1 cellular context compared by ENCODE assay signal in genomic region chr2:105396254-105397024, GRCh38.
TF ChIP-seq lines count a peak whose summit lies in the region.

No MANE protein-coding gene starts in this region.

TF ChIP-seq in HepG2, 621 proteins besides CTCF, POLR2A, EP300 and RAD21 (continued from another document and continues in another):
- TF ChIP-seq YEATS4 (CRISPR knock-in tag; IDR thresholded peaks at IDR 0.05; ENCODE audit: borderline replicate concordance) (no peak), ZNF644 (CRISPR knock-in tag; IDR thresholded peaks at IDR 0.05; ENCODE audit: low read depth) (peak; percentile 66; the same call in 1 of the 2 replicates), FIP1L1 (IDR thresholded peaks at IDR 0.05; ENCODE audit: borderline replicate concordance, insufficient read depth, low read depth, low read length) (no peak), TFDP1 (CRISPR knock-in tag; IDR thresholded peaks at IDR 0.05; ENCODE audit: borderline replicate concordance) (no peak), ZNF276 (CRISPR knock-in tag; IDR thresholded peaks at IDR 0.05; ENCODE audit: low read depth) (no peak), ZGPAT (CRISPR knock-in tag; IDR thresholded peaks at IDR 0.05) (peak; percentile 26; the same call in 1 of the 2 replicates), CBX2 (IDR thresholded peaks at IDR 0.05; ENCODE audit: low read depth, low read length) (no peak), CBX2 (CRISPR knock-in tag; IDR thresholded peaks at IDR 0.05; ENCODE audit: low read depth) (no peak), GMEB2 (CRISPR knock-in tag; IDR thresholded peaks at IDR 0.05; ENCODE audit: low read depth) (no peak), ZNF12 (CRISPR knock-in tag; IDR thresholded peaks at IDR 0.05) (peak; percentile 33; the same call in 1 of the 2 replicates), ZBTB2 (CRISPR knock-in tag; IDR thresholded peaks at IDR 0.05; ENCODE audit: low read depth) (no peak), ETV6 (CRISPR knock-in tag; conservative IDR thresholded peaks at IDR 0.05) (no peak), ZNF564 (CRISPR knock-in tag; IDR thresholded peaks at IDR 0.05) (no peak), ZNF7 (CRISPR knock-in tag; IDR thresholded peaks at IDR 0.05) (no peak), ATM (IDR thresholded peaks at IDR 0.05; ENCODE audit: borderline replicate concordance) (no peak), ZNF569 (CRISPR knock-in tag; IDR thresholded peaks at IDR 0.05; ENCODE audit: borderline replicate concordance) (no peak), ZNF570 (CRISPR knock-in tag; IDR thresholded peaks at IDR 0.05; ENCODE audit: borderline replicate concordance) (no peak), ZNF550 (CRISPR knock-in tag; IDR thresholded peaks at IDR 0.05; ENCODE audit: borderline replicate concordance) (no peak), ZNF850 (CRISPR knock-in tag; conservative IDR thresholded peaks at IDR 0.05) (no peak), TCF7 (IDR thresholded peaks at IDR 0.05; ENCODE audit: low read depth) (no peak), TP53 (CRISPR knock-in tag; conservative IDR thresholded peaks at IDR 0.05) (no peak), ZNF713 (CRISPR knock-in tag; IDR thresholded peaks at IDR 0.05) (no peak), PCBP1 (IDR thresholded peaks at IDR 0.05; ENCODE audit: borderline replicate concordance, low read depth, low read length) (no peak), ARNT2 (CRISPR knock-in tag; IDR thresholded peaks at IDR 0.05; ENCODE audit: low read depth) (no peak), FOXP4 (CRISPR knock-in tag; IDR thresholded peaks at IDR 0.05) (no peak), MXD4 (CRISPR knock-in tag; IDR thresholded peaks at IDR 0.05) (no peak), KLF16 (CRISPR knock-in tag; IDR thresholded peaks at IDR 0.05) (no peak), ZNF121 (CRISPR knock-in tag; IDR thresholded peaks at IDR 0.05) (peak; percentile 34; the same call in 1 of the 2 replicates), RCOR2 (CRISPR knock-in tag; IDR thresholded peaks at IDR 0.05) (no peak), FOXK2 (IDR thresholded peaks at IDR 0.05) (no peak), POLR2AphosphoS2 (IDR thresholded peaks at IDR 0.05; ENCODE audit: low read depth, low read length) (no peak), ZNF414 (CRISPR knock-in tag; IDR thresholded peaks at IDR 0.05) (no peak), LBX2 (CRISPR knock-in tag; IDR thresholded peaks at IDR 0.05; ENCODE audit: borderline replicate concordance) (no peak), ZNF780A (CRISPR knock-in tag; IDR thresholded peaks at IDR 0.05) (no peak), ZNF296 (CRISPR knock-in tag; conservative IDR thresholded peaks at IDR 0.05) (no peak), HOXA5 (CRISPR knock-in tag; IDR thresholded peaks at IDR 0.05) (no peak), ZSCAN31 (CRISPR knock-in tag; IDR thresholded peaks at IDR 0.05; ENCODE audit: low read depth) (no peak), GATAD2A (CRISPR knock-in tag; IDR thresholded peaks at IDR 0.05) (peak; percentile 53; the same call in 1 of the 2 replicates), NBN (conservative IDR thresholded peaks at IDR 0.05) (no peak), KDM3A (CRISPR knock-in tag; IDR thresholded peaks at IDR 0.05; ENCODE audit: low read depth) (no peak), ZNF101 (CRISPR knock-in tag; IDR thresholded peaks at IDR 0.05; ENCODE audit: borderline replicate concordance, low read depth) (no peak), ZNF143 (CRISPR knock-in tag; IDR thresholded peaks at IDR 0.05) (no peak), ZNF749 (CRISPR knock-in tag; IDR thresholded peaks at IDR 0.05; ENCODE audit: borderline replicate concordance) (no peak), ZNF180 (CRISPR knock-in tag; IDR thresholded peaks at IDR 0.05; ENCODE audit: borderline replicate concordance, low read depth) (no peak), HOXA9 (CRISPR knock-in tag; IDR thresholded peaks at IDR 0.05; ENCODE audit: borderline replicate concordance) (no peak), ARID5B (CRISPR knock-in tag; IDR thresholded peaks at IDR 0.05) (peak; percentile 47; the same call in 1 of the 2 replicates), MXD1 (CRISPR knock-in tag; IDR thresholded peaks at IDR 0.05) (no peak), XRCC5 (optimal IDR thresholded peaks at IDR 0.05; ENCODE audit: low read length) (peak; percentile 70), ZBTB33 (CRISPR knock-in tag; IDR thresholded peaks at IDR 0.05) (peak; percentile 93), ZNF691 (CRISPR knock-in tag; IDR thresholded peaks at IDR 0.05; ENCODE audit: borderline replicate concordance, low read depth) (no peak), NFYC (CRISPR knock-in tag; IDR thresholded peaks at IDR 0.05) (no peak)
